Comparison of ENCODE assay signal across 26 cellular contexts in the genomic region with DNA sequence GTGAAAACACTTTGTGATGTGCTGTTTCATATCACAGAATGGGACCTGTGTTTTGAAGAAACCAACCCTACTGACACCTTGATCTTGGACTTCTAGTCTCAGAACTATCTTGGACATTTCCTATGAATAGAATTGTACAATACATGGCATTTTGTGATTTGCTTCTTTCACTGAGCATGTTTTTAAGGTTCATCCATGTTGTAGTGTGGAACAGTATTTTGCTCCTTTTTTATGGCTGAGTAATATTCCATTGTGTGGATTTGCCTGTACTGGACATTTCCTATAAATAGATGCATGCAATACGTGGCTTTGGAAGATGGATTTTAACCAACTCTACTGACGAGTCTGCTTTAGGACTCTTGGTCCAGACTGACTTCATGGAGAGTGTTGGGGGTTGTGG. TPM values are rescaled to one million over a fixed set of nuclear protein-coding genes. Genes with fewer than 3 reads are reported as not detected.
DNase-seq lines count a peak whose midpoint lies in the region; ATAC-seq, FAIRE-seq and TF ChIP-seq lines count a peak whose summit lies in the region.
"Had no signal": no experiment of that assay in that cellular context is flagged by ENCODE, and none has a peak within 500 bp of the region (broad histone marks: within the 10 kb centered on the region; RNA-seq: fewer than 3 reads in every experiment).

No MANE protein-coding gene starts in this region.

- no peak overlapping the region for H2AFZ ChIP-seq in GM12878 (ENCODE audit: control insufficient read depth, low read depth, low read length)

- no peak for ATAC-seq in activated T-cell treated with anti-CD3 and anti-CD28 coated beads, Interleukin-2, amount 50 U/mL, for 72 hours (replicated peaks in 1 of 2)
- ATAC-seq in GM12878 (no peak), body of pancreas (no peak)
- ATAC-seq: PC-3 had no signal

- POLR2A ChIA-PET in CD4-positive, alpha-beta memory T cell (lab: Charles Lee; ENCODE audit: partially characterized antibody), result interaction anchor here (1.0 kb wide), 1 partner anchor 18 kb away, joined by 4 read pairs; no protein-coding TSS in a partner anchor
- POLR2A ChIA-PET in GM12878 (lab: Charles Lee), result interaction anchor here (0.5 kb wide), 1 partner anchor 337 kb away, joined by 5 read pairs; no protein-coding TSS in a partner anchor

- peaks cover 30% of the 10 kb centered on the region for H3K36me3 ChIP-seq in CD4-positive, alpha-beta memory T cell (ENCODE audit: insufficient read depth, low read length)
- peaks cover 13 to 36% of the 10 kb centered on the region in 2 experiments for H3K36me3 ChIP-seq in GM12878 (ENCODE audit: control insufficient read depth in 2 of 2, insufficient read depth in 2 of 2, low read length in 1 of 2)
- H3K36me3 ChIP-seq in neutrophil, result peaks cover 62% of the 10 kb centered on the region
- H3K36me3 ChIP-seq in body of pancreas (replicated peaks in 1 of 2; ENCODE audit: insufficient read depth in 1 of 2, low read depth in 2 of 2), result no peaks in the 10 kb centered on the region
- H3K36me3 ChIP-seq: SJSA1 had no signal

- H3K9ac ChIP-seq in GM12878 (ENCODE audit: control insufficient read depth, insufficient read depth, low read length), result no peak overlapping the region

- no peaks in the 10 kb centered on the region for H3K27me3 Mint-ChIP-seq in activated T-cell treated with anti-CD3 and anti-CD28 coated beads, Interleukin-2, amount 50 U/mL, for 72 hours (ENCODE audit: low read depth)
- no peaks in the 10 kb centered on the region for H3K27me3 Mint-ChIP-seq in CD4-positive, alpha-beta memory T cell

- H3K4me3 Mint-ChIP-seq in activated T-cell treated with anti-CD3 and anti-CD28 coated beads, Interleukin-2, amount 50 U/mL, for 72 hours, result no peak overlapping the region
- H3K4me3 Mint-ChIP-seq in CD4-positive, alpha-beta memory T cell, result no peak overlapping the region

- no peak overlapping the region for H3K27ac ChIP-seq in CD4-positive, alpha-beta memory T cell (ENCODE audit: low read depth, low read length)
- H3K27ac ChIP-seq in GM12878 (ENCODE audit: control insufficient read depth, insufficient read depth), result no peak overlapping the region
- H3K27ac ChIP-seq in neutrophil, result peak overlapping the region; percentile 11
- no peak overlapping the region for H3K27ac ChIP-seq in body of pancreas
- H3K27ac ChIP-seq: SJSA1 had no signal

- H3K4me1 ChIP-seq in CD4-positive, alpha-beta memory T cell (ENCODE audit: insufficient read depth, low read length), result peaks cover 6% of the 10 kb centered on the region
- H3K4me1 ChIP-seq in GM12878 (ENCODE audit: control insufficient read depth, insufficient read depth, low read length), result no peaks in the 10 kb centered on the region
- peaks cover 9% of the 10 kb centered on the region in 2 experiments for H3K4me1 ChIP-seq in neutrophil (ENCODE audit: control insufficient read depth in 1 of 2, insufficient read depth in 1 of 2, low read depth in 1 of 2, low read length in 1 of 2)
- no peaks in the 10 kb centered on the region for H3K4me1 ChIP-seq in body of pancreas
- H3K4me1 ChIP-seq: SJSA1 had no signal

- TF ChIP-seq CTCF in GM12878 (IDR thresholded peaks at IDR 0.05 in 2 of 3, conservative IDR thresholded peaks at IDR 0.05 in 1 of 3; ENCODE audit: control insufficient read depth in 2 of 3, extremely low read depth in 1 of 3, insufficient read depth in 1 of 3, low read depth in 3 of 3, low read length in 3 of 3) (no peak), neutrophil (IDR thresholded peaks at IDR 0.05) (no peak), body of pancreas (IDR thresholded peaks at IDR 0.05) (no peak)

- peak overlapping the region; percentile 49 for H3K27ac Mint-ChIP-seq in activated T-cell treated with anti-CD3 and anti-CD28 coated beads, Interleukin-2, amount 50 U/mL, for 72 hours
- H3K27ac Mint-ChIP-seq in CD4-positive, alpha-beta memory T cell, result peak overlapping the region in 4 of 7 donors; percentile 35 to 83 (median 60)

- intact Hi-C loops in CD4-positive, alpha-beta memory T cell (cut with micrococcal nuclease), result no loop called here
- intact Hi-C loops in GM12878 (cut with micrococcal nuclease; ENCODE audit: unreplicated experiment), result no loop called here
- intact Hi-C loops in body of pancreas (cut with DNase I), result no loop called here

- no peak for FAIRE-seq in GM12878 (lab: Jason Lieb, UNC)
- FAIRE-seq: A204.1, GM18507, H54 had no signal

- H3K27me3 ChIP-seq in CD4-positive, alpha-beta memory T cell (ENCODE audit: insufficient read depth, low read length), result no peaks in the 10 kb centered on the region
- H3K27me3 ChIP-seq in GM12878 (replicated peaks in 1 of 2; ENCODE audit: control insufficient read depth in 2 of 2, insufficient read depth in 2 of 2, low read length in 1 of 2) (no peaks in the 10 kb centered on the region), neutrophil (no peaks in the 10 kb centered on the region), body of pancreas (no peaks in the 10 kb centered on the region)
- H3K27me3 ChIP-seq: SJSA1 had no signal

- H3K9me3 Mint-ChIP-seq in activated T-cell treated with anti-CD3 and anti-CD28 coated beads, Interleukin-2, amount 50 U/mL, for 72 hours, result peaks cover 5 to 6% of the 10 kb centered on the region in 2 donors
- H3K9me3 Mint-ChIP-seq in CD4-positive, alpha-beta memory T cell, result peaks cover 0 to 5% (median 3%) of the 10 kb centered on the region in 8 donors

- no peak overlapping the region for H3K4me3 ChIP-seq in CD4-positive, alpha-beta memory T cell (ENCODE audit: low read length in 2 of 2)
- H3K4me3 ChIP-seq in GM12878 (no peak overlapping the region), neutrophil (ENCODE audit: low read depth in 1 of 2, low read length in 1 of 2) (no peak overlapping the region), body of pancreas (no peak overlapping the region)
- H3K4me3 ChIP-seq: SJSA1 had no signal

- RAD21 ChIA-PET in GM12878 (lab: Charles Lee; ENCODE audit: unreplicated experiment), result no interaction called here

- DNase-seq in activated T-cell treated with anti-CD3 and anti-CD28 coated beads, Interleukin-2, amount 50 U/mL, for 72 hours, result no peak
- DNase-seq in activated T-cell treated with anti-CD3 and anti-CD28 coated beads for 4 hours, result no peak
- no peak for DNase-seq in CD4-positive, alpha-beta memory T cell
- no peak for DNase-seq in GM12878 (ENCODE audit: low read depth, low spot score)
- DNase-seq in body of pancreas, result no peak
- no peak for DNase-seq in A172 (ENCODE audit: low spot score)
- DNase-seq: C1 segment of cervical spinal cord; Calu3; DMS79 treated with DMSO at 0.1 percent for 48 hours; GF-D8; Kasumi-1; MV-4-11; NCI-H1105 treated with DMSO at 0.1 percent for 48 hours; NCI-H146; NCI-H1930; NCI-H446 treated with DMSO at 0.1 percent for 48 hours; NCI-H526; NCI-H82; NK-92 treated with Interleukin-12 subunit alpha and Interleukin-12 subunit beta, amount 100 ng/mL, for 24 hours; PC-3 had no signal

- TF ChIP-seq EP300 in GM12878 (IDR thresholded peaks at IDR 0.05; ENCODE audit: borderline replicate concordance in 1 of 2, control insufficient read depth in 1 of 2, low read depth in 2 of 2, low read length in 2 of 2), result no peak

- H4K20me1 ChIP-seq in GM12878 (ENCODE audit: control insufficient read depth, insufficient read depth), result no peaks in the 10 kb centered on the region

- BruUV-seq in GM12878 (replicated peaks; lab: Mats Ljungman, UMichigan), result no TSS peak

- TF ChIP-seq POLR2A in GM12878 (IDR thresholded peaks at IDR 0.05; ENCODE audit: low read depth, low read length), result no peak
- no peak for TF ChIP-seq POLR2A in body of pancreas (IDR thresholded peaks at IDR 0.05)

- no peaks in the 10 kb centered on the region for H3K9me3 ChIP-seq in CD4-positive, alpha-beta memory T cell (ENCODE audit: control insufficient read depth in 1 of 2, low read length in 2 of 2)
- H3K9me3 ChIP-seq in GM12878 (replicated peaks; ENCODE audit: control insufficient read depth, insufficient read depth, low read length) (peaks cover 9% of the 10 kb centered on the region), neutrophil (peaks cover 4% of the 10 kb centered on the region), body of pancreas (no peaks in the 10 kb centered on the region)

- no peak overlapping the region for H3K4me2 ChIP-seq in GM12878 (ENCODE audit: control insufficient read depth, insufficient read depth)

- 50% methylated on average over 2 of the region's 2 CpGs for WGBS in GM12878 (ENCODE audit: insufficient coverage, insufficient replicate concordance, low lambda C conversion rate, missing lambda C conversion rate)
- 39 to 64% methylated on average over 2 of the region's 2 CpGs for WGBS in body of pancreas, 2 donors

- CTCF ChIA-PET in CD4-positive, alpha-beta memory T cell (lab: Charles Lee; ENCODE audit: partially characterized antibody), result interaction anchor here (0.8 to 2.1 kb wide), 3 partner anchors 14 to 144 kb away, joined by 3 to 6 read pairs (median 3); no protein-coding TSS in a partner anchor
- CTCF ChIA-PET in GM12878 (lab: Yijun Ruan, JAX), result interaction anchor here (1.4 to 1.5 kb wide), 3 partner anchors 10 to 32 kb away, joined by 4 to 6 read pairs (median 6); no protein-coding TSS in a partner anchor

- in situ Hi-C loops in GM12878 (cut with MboI), result no loop called here

- peaks cover 33% of the 10 kb centered on the region for H3K4me1 Mint-ChIP-seq in activated T-cell treated with anti-CD3 and anti-CD28 coated beads, Interleukin-2, amount 50 U/mL, for 72 hours (ENCODE audit: low read depth)
- peaks cover 23 to 44% (median 27%) of the 10 kb centered on the region in 4 donors for H3K4me1 Mint-ChIP-seq in CD4-positive, alpha-beta memory T cell

- no peak for TF ChIP-seq RAD21 in GM12878 (IDR thresholded peaks at IDR 0.05; ENCODE audit: insufficient read depth, low read depth, low read length)

- SMC1A ChIA-PET in GM12878 (lab: Charles Lee; ENCODE audit: uncharacterized antibody, unreplicated experiment), result no interaction called here

- peaks cover 13% of the 10 kb centered on the region for H3K79me2 ChIP-seq in GM12878 (ENCODE audit: control insufficient read depth, insufficient read depth, low read length)

- peaks cover 17 to 38% of the 10 kb centered on the region in 2 donors for H3K36me3 Mint-ChIP-seq in activated T-cell treated with anti-CD3 and anti-CD28 coated beads, Interleukin-2, amount 50 U/mL, for 72 hours (ENCODE audit: insufficient read depth in 2 of 2)
- H3K36me3 Mint-ChIP-seq in CD4-positive, alpha-beta memory T cell, result peaks cover 46 to 59% of the 10 kb centered on the region in 2 donors

RNA-seq across cellular contexts. Expression of a gene that starts 46.8 kb away (rescaled TPM):
- total RNA-seq in activated T-cell treated with anti-CD3 and anti-CD28 coated beads, Interleukin-2, amount 50 U/mL, for 72 hours, result 100 to 1,000 TPM; 111 to 114 TPM
- 10 to 100 TPM; 82.5 to 87.6 TPM for total RNA-seq in CD4-positive, alpha-beta memory T cell
- polyA plus RNA-seq in CD4-positive, alpha-beta memory T cell, result 10 to 100 TPM; 16.0 to 23.9 TPM
- 110 and 115 TPM in 2 replicates for total RNA-seq in GM12878 (2013; cell fraction: nucleolus; rRNA removed)
- total RNA-seq in GM12878 (2014; rRNA removed) (46.4 and 50.7 TPM in 2 replicates), GM12878 (2014; rRNA removed; fragmentation: Illumina TruSeq; extraction: Trizol) (39.9 and 44.5 TPM in 2 replicates), GM12878 (2021) (65.4 and 76.8 TPM in 2 replicates), body of pancreas (1 to 10 TPM; 1.3 to 5.6 TPM)
- 25.3 TPM for polyA plus RNA-seq in GM12878 (2011; ENCODE audit: low read depth)
- polyA plus RNA-seq in GM12878 (2011; rRNA removed) (21.9 and 36.9 TPM in 2 replicates), GM12878 (2014; fragmentation: Illumina TruSeq; extraction: Trizol) (31.2 and 47.2 TPM in 2 replicates), GM12878 (2014; fragmentation: Nextera tagmentation; extraction: Ambion mirVana) (1 to 10 TPM; 1.6 to 4.3 TPM), GM12878 (2014; rRNA removed) (48.5 and 52.7 TPM in 2 replicates), GM12878 (2016; fragmentation: Nextera tagmentation; extraction: Ambion mirVana) (10 to 100 TPM; 15.0 to 15.9 TPM)
- polyA plus RNA-seq in GM12878 (2011; cell fraction: cytosol; rRNA removed), result 34.2 and 36.5 TPM in 2 replicates
- polyA plus RNA-seq in GM12878 (2011; cell fraction: nucleus; rRNA removed), result 72.6 and 89.0 TPM in 2 replicates
- 40.7 and 41.8 TPM in 2 replicates for polyA plus RNA-seq in GM12878 (2012)
- 51.5 and 71.1 TPM in 2 replicates for polyA minus RNA-seq in GM12878 (2011; rRNA and poly(A)+ RNA removed)
- polyA minus RNA-seq in GM12878 (2011; cell fraction: cytosol; rRNA and poly(A)+ RNA removed), result 14.2 and 18.7 TPM in 2 replicates
- 61.3 and 87.1 TPM in 2 replicates for polyA minus RNA-seq in GM12878 (2011; cell fraction: nucleus; rRNA and poly(A)+ RNA removed)
- total RNA-seq in A172 (2014; rRNA removed; shearing (Covaris generic)), result 0.14 TPM in 1 of 2 replicates, not detected in the other
- total RNA-seq: M059J, SJSA1 had no signal

RNA-seq across cellular contexts. Expression of a gene that starts 52.1 kb away (rescaled TPM):
- total RNA-seq in activated T-cell treated with anti-CD3 and anti-CD28 coated beads, Interleukin-2, amount 50 U/mL, for 72 hours, result 10 to 100 TPM; 19.9 to 24.5 TPM
- 10 to 100 TPM; 59.3 to 64.3 TPM for total RNA-seq in CD4-positive, alpha-beta memory T cell
- polyA plus RNA-seq in CD4-positive, alpha-beta memory T cell, result 10 to 100 TPM; 26.9 to 37.9 TPM
- 22.3 and 28.0 TPM in 2 replicates for total RNA-seq in GM12878 (2013; cell fraction: nucleolus; rRNA removed)
- total RNA-seq in GM12878 (2014; rRNA removed), result 16.8 and 20.6 TPM in 2 replicates
- 6.0 and 8.7 TPM in 2 replicates for total RNA-seq in GM12878 (2014; rRNA removed; fragmentation: Illumina TruSeq; extraction: Trizol)
- 18.8 and 20.6 TPM in 2 replicates for total RNA-seq in GM12878 (2021)
- 3.4 TPM for polyA plus RNA-seq in GM12878 (2011; ENCODE audit: low read depth)
- polyA plus RNA-seq in GM12878 (2011; rRNA removed), result 4.9 and 6.6 TPM in 2 replicates
- polyA plus RNA-seq in GM12878 (2011; cell fraction: cytosol; rRNA removed), result 9.7 and 13.5 TPM in 2 replicates
- 23.6 and 26.4 TPM in 2 replicates for polyA plus RNA-seq in GM12878 (2011; cell fraction: nucleus; rRNA removed)
- polyA plus RNA-seq in GM12878 (2012), result 9.2 and 9.4 TPM in 2 replicates
- polyA plus RNA-seq in GM12878 (2014; fragmentation: Illumina TruSeq; extraction: Trizol), result 3.4 and 7.7 TPM in 2 replicates
- polyA plus RNA-seq in GM12878 (2014; fragmentation: Nextera tagmentation; extraction: Ambion mirVana), result 1 to 10 TPM in 1 of 2 experiments, under 1 TPM in 1; 0.77 to 1.4 TPM
- 24.4 and 24.7 TPM in 2 replicates for polyA plus RNA-seq in GM12878 (2014; rRNA removed)
- polyA plus RNA-seq in GM12878 (2016; fragmentation: Nextera tagmentation; extraction: Ambion mirVana), result 10 to 100 TPM; 10.3 to 12.9 TPM
- 5.2 and 14.0 TPM in 2 replicates for polyA minus RNA-seq in GM12878 (2011; rRNA and poly(A)+ RNA removed)
- polyA minus RNA-seq in GM12878 (2011; cell fraction: cytosol; rRNA and poly(A)+ RNA removed), result 2.8 and 4.4 TPM in 2 replicates
- polyA minus RNA-seq in GM12878 (2011; cell fraction: nucleus; rRNA and poly(A)+ RNA removed), result 12.5 and 12.8 TPM in 2 replicates
- total RNA-seq in body of pancreas, result 10 to 100 TPM; 18.4 to 60.0 TPM
- total RNA-seq in A172 (2014; rRNA removed; shearing (Covaris generic)), result not detected in 2 replicates
- total RNA-seq: M059J, SJSA1 had no signal

Comparison
In these comparisons a context has a peak if more than half of its experiments do, and no peak if none do; other contexts are left out.
1. RNA of a gene that starts 46.8 kb away (total RNA-seq): 111 to 114 TPM in activated T-cell treated with anti-CD3 and anti-CD28 coated beads, Interleukin-2, amount 50 U/mL, for 72 hours, 82.5 to 87.6 TPM in CD4-positive, alpha-beta memory T cell and 39.9 to 115 TPM in GM12878; 1.3 to 5.6 TPM in body of pancreas and 0.14 TPM in A172; every median in the first group is over 4 times any median in the second.